Comparison of ENCODE assay signal across 26 cellular contexts in the genomic region with DNA sequence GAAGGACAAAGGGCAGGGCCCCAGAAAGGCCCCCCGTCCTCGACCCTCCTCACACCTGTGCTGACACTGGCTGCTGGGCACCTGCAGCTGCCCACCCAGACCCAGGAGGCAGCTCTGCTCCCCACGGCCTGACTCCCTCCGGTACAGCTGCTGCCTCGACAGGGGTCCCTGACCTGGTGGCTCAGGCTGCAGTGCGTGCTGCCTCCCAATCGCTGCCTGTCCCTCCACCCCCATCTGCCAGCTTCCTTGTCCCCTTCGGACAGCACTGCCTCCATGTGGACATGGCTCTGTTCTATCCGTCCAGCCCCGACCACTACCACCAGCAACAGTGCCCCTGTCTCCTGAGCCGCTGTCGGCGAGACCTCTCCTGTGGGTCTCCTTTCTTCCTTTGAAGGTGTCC. TPM values are rescaled to one million over a fixed set of nuclear protein-coding genes. Genes with fewer than 3 reads are reported as not detected.
"Had no signal": no experiment of that assay in that cellular context is flagged by ENCODE, and none has a peak within 500 bp of the region (broad histone marks: within the 10 kb centered on the region; RNA-seq: fewer than 3 reads in every experiment).

No MANE protein-coding gene starts in this region.

- H3K4me3 Mint-ChIP-seq: activated CD8-positive, alpha-beta T cell treated with anti-CD3 and anti-CD28 coated beads for 36 hours; activated naive CD8-positive, alpha-beta T cell treated with anti-CD3 and anti-CD28 coated beads, Interleukin-2, amount 10 ng/mL, durations not matched to agents 7 days and 5 days; activated T-cell treated with anti-CD3 and anti-CD28 coated beads, Interleukin-2, amount 50 U/mL, for 72 hours had no signal

- DNase-seq: activated CD4-positive, alpha-beta T cell treated with anti-CD3 and anti-CD28 coated beads for 4 hours; activated CD8-positive, alpha-beta memory T cell treated with anti-CD3 and anti-CD28 coated beads, Interleukin-2, amount 50 U/mL, for 4 hours; activated CD8-positive, alpha-beta T cell treated with anti-CD3 and anti-CD28 coated beads for 36 hours; activated gamma-delta T cell treated with Interleukin-2 at 50 U/mL for 16 hours; activated naive CD4-positive, alpha-beta T cell treated with anti-CD3 and anti-CD28 coated beads, Interleukin-2, amount 50 U/mL, for 16 hours; activated naive CD8-positive, alpha-beta T cell treated with anti-CD3 and anti-CD28 coated beads, Interleukin-2, amount 10 ng/mL, durations not matched to agents 7 days and 5 days; activated T-cell treated with anti-CD3 and anti-CD28 coated beads, Interleukin-2, amount 50 U/mL, for 72 hours; adrenal gland; anterior cingulate cortex; caudate nucleus; NCI-H1105 treated with DMSO at 0.1 percent for 48 hours; NCI-H1436 treated with DMSO at 0.1 percent for 48 hours; NCI-H187; NCI-H2081; NCI-H510A treated with DMSO at 0.1 percent for 48 hours; Peyer's patch; Right ventricle myocardium superior; SJCRH30; SW 1271 had no signal

- H3K9me3 Mint-ChIP-seq: activated CD8-positive, alpha-beta T cell treated with anti-CD3 and anti-CD28 coated beads for 36 hours; activated naive CD8-positive, alpha-beta T cell treated with anti-CD3 and anti-CD28 coated beads, Interleukin-2, amount 10 ng/mL, durations not matched to agents 7 days and 5 days; activated T-cell treated with anti-CD3 and anti-CD28 coated beads, Interleukin-2, amount 50 U/mL, for 72 hours; activated T-helper 2 cell treated with anti-CD3 and anti-CD28 coated beads, Interferon-gamma antibody, Interleukin-2, Interleukin-4, amounts not matched to agents 10 μg/mL and 5 μg/mL and 100 μg/mL, durations not matched to agents 14 hours and 24 hours and 36 hours had no signal

- H3K9me3 ChIP-seq: adrenal gland, breast epithelium, Peyer's patch, SJCRH30 had no signal

- H3K27ac ChIP-seq: adrenal gland, breast epithelium, Peyer's patch, RWPE1, SJCRH30 had no signal

- H3K27me3 ChIP-seq: adrenal gland, breast epithelium, Peyer's patch, SJCRH30 had no signal

- ATAC-seq: activated CD4-positive, CD25-positive, alpha-beta regulatory T cell treated with anti-CD3 and anti-CD28 coated beads, Interleukin-2, amount 50 U/mL, for 24 hours; activated CD8-positive, alpha-beta T cell treated with anti-CD3 and anti-CD28 coated beads for 36 hours; activated T-cell treated with anti-CD3 and anti-CD28 coated beads, Interleukin-2, amount 50 U/mL, for 72 hours; SK-N-SH treated with all-trans-retinoic acid at 6 μM for 48 hours had no signal

- H3K27ac Mint-ChIP-seq: activated CD8-positive, alpha-beta T cell treated with anti-CD3 and anti-CD28 coated beads for 36 hours; activated naive CD8-positive, alpha-beta T cell treated with anti-CD3 and anti-CD28 coated beads, Interleukin-2, amount 10 ng/mL, durations not matched to agents 7 days and 5 days; activated T-cell treated with anti-CD3 and anti-CD28 coated beads, Interleukin-2, amount 50 U/mL, for 72 hours; activated T-helper 2 cell treated with anti-CD3 and anti-CD28 coated beads, Interferon-gamma antibody, Interleukin-2, Interleukin-4, amounts not matched to agents 10 μg/mL and 5 μg/mL and 100 μg/mL, durations not matched to agents 14 hours and 24 hours and 36 hours had no signal

- H3K27me3 Mint-ChIP-seq: activated CD8-positive, alpha-beta T cell treated with anti-CD3 and anti-CD28 coated beads for 36 hours; activated naive CD8-positive, alpha-beta T cell treated with anti-CD3 and anti-CD28 coated beads, Interleukin-2, amount 10 ng/mL, durations not matched to agents 7 days and 5 days had no signal

- H3K4me3 ChIP-seq: adrenal gland, breast epithelium, Peyer's patch, SJCRH30 had no signal

RNA-seq across cellular contexts. Expression of gene PLEKHN1, which starts 11.4 kb away (rescaled TPM):
- total RNA-seq: cerebellum, Right ventricle myocardium superior had no signal

RNA-seq across cellular contexts. Expression of gene PERM1, which starts 27.0 kb away (rescaled TPM):
- total RNA-seq: activated CD8-positive, alpha-beta T cell treated with anti-CD3 and anti-CD28 coated beads for 36 hours; activated naive CD8-positive, alpha-beta T cell treated with anti-CD3 and anti-CD28 coated beads, Interleukin-2, amount 10 ng/mL, durations not matched to agents 7 days and 5 days; activated T-cell treated with anti-CD3 and anti-CD28 coated beads, Interleukin-2, amount 50 U/mL, for 72 hours; activated T-helper 2 cell treated with anti-CD3 and anti-CD28 coated beads, Interferon-gamma antibody, Interleukin-2, Interleukin-4, amounts not matched to agents 10 μg/mL and 5 μg/mL and 100 μg/mL, durations not matched to agents 14 hours and 24 hours and 36 hours; SJCRH30; T-helper 1 cell treated with Interleukin-12 subunit alpha and Interleukin-12 subunit beta and Interleukin-4 antibody, amounts not matched to agents 30 ng/mL and 1 ng/mL, for 36 hours had no signal

RNA-seq across cellular contexts. Expression of gene SAMD11, which starts 31.2 kb away (rescaled TPM):
- total RNA-seq: activated CD8-positive, alpha-beta T cell treated with anti-CD3 and anti-CD28 coated beads for 36 hours; activated T-helper 2 cell treated with anti-CD3 and anti-CD28 coated beads, Interferon-gamma antibody, Interleukin-2, Interleukin-4, amounts not matched to agents 10 μg/mL and 5 μg/mL and 100 μg/mL, durations not matched to agents 14 hours and 24 hours and 36 hours; T-helper 1 cell treated with Interleukin-12 subunit alpha and Interleukin-12 subunit beta and Interleukin-4 antibody, amounts not matched to agents 30 ng/mL and 1 ng/mL, for 36 hours had no signal
